In genomic region chrX:68710870-68711576, GRCh38 we compare ENCODE assay signal across 8 cellular contexts.
DNase-seq lines count a peak whose midpoint lies in the region; ATAC-seq, FAIRE-seq and TF ChIP-seq lines count a peak whose summit lies in the region.

No MANE protein-coding gene starts in this region.

- no peak overlapping the region for H3K4me3 Mint-ChIP-seq in T-helper 17 cell

- H3K27ac ChIP-seq in IMR-90 (ENCODE audit: insufficient read depth, low read length): no peak overlapping the region
- H3K27ac ChIP-seq in kidney (ENCODE audit: low read depth in 2 of 2, low read length in 2 of 2): no peak overlapping the region

- CTCF ChIA-PET in IMR-90 (lab: Yijun Ruan, JAX): interaction anchor here (0.5 kb wide), 1 partner anchor 171 kb away, joined by 3 read pairs; no protein-coding TSS in a partner anchor

- DNase-seq in AG09319 (ENCODE audit: extremely low read depth, low read depth): peak; percentile 12
- DNase-seq in IMR-90: peak; percentile 53
- peak; percentile 42 for DNase-seq in amniotic epithelial cell (ENCODE audit: low read depth)
- DNase-seq in kidney: peak; percentile 69
- no peak for DNase-seq in T-helper 17 cell
- no peak for DNase-seq in putamen (ENCODE audit: low spot score)

- H3K4me2 ChIP-seq in IMR-90 (ENCODE audit: low read depth, low read length): no peak overlapping the region

- POLR2A ChIA-PET in IMR-90 (lab: Charles Lee; ENCODE audit: unreplicated experiment): no interaction called here

- H3K9me3 ChIP-seq in IMR-90 (ENCODE audit: control insufficient read depth, insufficient read depth, low read length) (no peaks in the 10 kb centered on the region), kidney (ENCODE audit: control insufficient read depth in 1 of 2, low read length in 2 of 2) (no peaks in the 10 kb centered on the region), T-helper 17 cell (ENCODE audit: control insufficient read depth, low read length, poor library complexity, severe bottlenecking) (no peaks in the 10 kb centered on the region)

- H3K27ac Mint-ChIP-seq in T-helper 17 cell: no peak overlapping the region

- WGBS in IMR-90 (ENCODE audit: extremely low coverage in 2 of 2, insufficient read length in 1 of 2), 2 experiments: no CpG with 5 or more reads among the region's 4 CpGs

- no peaks in the 10 kb centered on the region; the same call in 1 of the 2 replicates for H4K20me1 ChIP-seq in IMR-90 (ENCODE audit: insufficient read depth, low read length)

- no peak overlapping the region for H3K4ac ChIP-seq in IMR-90 (ENCODE audit: low read depth, low read length)

- H3K23ac ChIP-seq in IMR-90 (ENCODE audit: low read depth, low read length): no peak overlapping the region

- in situ Hi-C loops in IMR-90 (cut with MboI; ENCODE audit: low sequenced_read_pairs): loop anchor here (10.0 to 25.0 kb wide), 2 partner anchors 196 to 524 kb away; no protein-coding TSS in a partner anchor

- no peak overlapping the region for H2AFZ ChIP-seq in IMR-90 (replicated peaks; ENCODE audit: low read length, poor library complexity)

- no peaks in the 10 kb centered on the region for H3K36me3 Mint-ChIP-seq in T-helper 17 cell (ENCODE audit: low read depth)

- FAIRE-seq in kidney (lab: Jason Lieb, UNC): no peak

- H3K4me3 ChIP-seq in GM12875 (ENCODE audit: low read depth, low read length) (no peak overlapping the region), IMR-90 (ENCODE audit: insufficient read depth, low read depth, low read length) (no peak overlapping the region), kidney (ENCODE audit: low read length in 2 of 2) (no peak overlapping the region)

- no peak for TF ChIP-seq POLR2A in IMR-90 (IDR thresholded peaks at IDR 0.05; ENCODE audit: low read depth, low read length)

- no peak overlapping the region for H2BK20ac ChIP-seq in IMR-90 (ENCODE audit: low read depth, low read length)

- H3K27me3 Mint-ChIP-seq in T-helper 17 cell: no peaks in the 10 kb centered on the region

- H4K8ac ChIP-seq in IMR-90 (ENCODE audit: low read depth in 2 of 2, low read length in 2 of 2): no peak overlapping the region

- H3K9ac ChIP-seq in IMR-90 (ENCODE audit: low read depth, low read length) (no peak overlapping the region), kidney (ENCODE audit: low read length in 2 of 2) (no peak overlapping the region)

- dilution Hi-C loops in IMR-90 (cut with HindIII; ENCODE audit: low sequenced_read_pairs, unreplicated experiment): no loop called here

- no peak overlapping the region for H4K91ac ChIP-seq in IMR-90 (ENCODE audit: insufficient read depth, low read depth, low read length)

- no peaks in the 10 kb centered on the region for H3K9me1 ChIP-seq in IMR-90 (ENCODE audit: insufficient read depth, low read length)

- peak; percentile 59 for TF ChIP-seq CTCF in AG09319 (IDR thresholded peaks at IDR 0.05; ENCODE audit: low read depth, low read length)
- TF ChIP-seq CTCF in GM12875 (IDR thresholded peaks at IDR 0.05; ENCODE audit: borderline replicate concordance, insufficient read depth, low read depth, low read length): peak; percentile 59
- peak; percentile 57 for TF ChIP-seq CTCF in IMR-90 (conservative IDR thresholded peaks at IDR 0.05; ENCODE audit: low read depth, low read length)
- TF ChIP-seq CTCF in kidney (IDR thresholded peaks at IDR 0.05; ENCODE audit: borderline replicate concordance, extremely low read depth, insufficient read depth): peak; percentile 57

- H3K36me3 ChIP-seq in IMR-90 (ENCODE audit: control insufficient read depth, insufficient read depth, low read length): no peaks in the 10 kb centered on the region
- peaks cover 10 to 18% of the 10 kb centered on the region in 2 donors for H3K36me3 ChIP-seq in kidney (ENCODE audit: control insufficient read depth in 1 of 2, insufficient read depth in 2 of 2, low read length in 2 of 2)

- H2BK120ac ChIP-seq in IMR-90 (ENCODE audit: low read depth, low read length): no peak overlapping the region

- peak; percentile 76 for TF ChIP-seq RAD21 in IMR-90 (IDR thresholded peaks at IDR 0.05; ENCODE audit: low read length)

- intact Hi-C loops in IMR-90 (cut with micrococcal nuclease): loop anchor here (1.0 to 5.0 kb wide), 3 partner anchors 200 to 529 kb away; no protein-coding TSS in a partner anchor
- intact Hi-C loops in kidney (cut with DNase I): no loop called here

- H3K4me1 ChIP-seq in IMR-90 (ENCODE audit: control insufficient read depth, insufficient read depth, low read length): no peaks in the 10 kb centered on the region
- peaks cover 0 to 11% of the 10 kb centered on the region in 2 donors for H3K4me1 ChIP-seq in kidney (ENCODE audit: control insufficient read depth in 1 of 2, insufficient read depth in 1 of 2, low read depth in 1 of 2, low read length in 2 of 2)

- no peak overlapping the region for H3K56ac ChIP-seq in IMR-90 (ENCODE audit: extremely low read depth, insufficient read depth, low read length)

- no peaks in the 10 kb centered on the region for H3K4me1 Mint-ChIP-seq in T-helper 17 cell

- no peak overlapping the region for H2AK5ac ChIP-seq in IMR-90 (ENCODE audit: low read depth, low read length)

- BruUV-seq in IMR-90 (replicated peaks; lab: Mats Ljungman, UMichigan): no TSS peak

- H3K79me1 ChIP-seq in IMR-90 (ENCODE audit: low read depth in 1 of 2, low read length in 2 of 2): no peaks in the 10 kb centered on the region

- no peak overlapping the region for H2BK15ac ChIP-seq in IMR-90 (ENCODE audit: low read depth, low read length)

- H3K14ac ChIP-seq in IMR-90 (replicated peaks; ENCODE audit: low read depth, low read length): no peak overlapping the region

- peaks cover 22% of the 10 kb centered on the region; the same call in 1 of the 2 replicates for H3K27me3 ChIP-seq in IMR-90 (ENCODE audit: control insufficient read depth, insufficient read depth, low read length)

- no peak overlapping the region for H4K5ac ChIP-seq in IMR-90 (ENCODE audit: low read depth, low read length)

- H2BK5ac ChIP-seq in IMR-90 (ENCODE audit: low read depth, low read length, poor library complexity, severe bottlenecking): no peak overlapping the region

- no peak overlapping the region for H3K18ac ChIP-seq in IMR-90 (ENCODE audit: low read depth, low read length)

- peak; percentile 70 for ATAC-seq in IMR-90 (ENCODE audit: low read depth)
- no peak for ATAC-seq in T-helper 17 cell
- no peak for ATAC-seq in HG02588 (IDR thresholded peaks at IDR 0.05; ENCODE audit: unreplicated experiment)

- H2AK9ac ChIP-seq in IMR-90 (replicated peaks; ENCODE audit: low read depth, low read length, poor library complexity): peak overlapping the region; percentile 19

TF ChIP-seq in IMR-90, 13 proteins besides CTCF, POLR2A, EP300 and RAD21:
- TF ChIP-seq ELK1 (IDR thresholded peaks at IDR 0.05; ENCODE audit: borderline replicate concordance, low read depth, low read length) (no peak), SMC3 (IDR thresholded peaks at IDR 0.05; ENCODE audit: low read depth, low read length) (peak; percentile 78)

Comparison
In these comparisons a context has a peak if more than half of its experiments do, and no peak if none do; other contexts are left out.
1. DNase-seq: peak in AG09319 (single experiment), IMR-90 (single experiment), amniotic epithelial cell (single experiment) and kidney (single experiment); none in T-helper 17 cell (0 of 3) and putamen (single experiment).
2. Peak in every context shown above with its lines, with median percentiles within 50 percentile points of each other: CTCF ChIP-seq.